Comparison of ENCODE assay signal across 1 cellular context in the genomic region with DNA sequence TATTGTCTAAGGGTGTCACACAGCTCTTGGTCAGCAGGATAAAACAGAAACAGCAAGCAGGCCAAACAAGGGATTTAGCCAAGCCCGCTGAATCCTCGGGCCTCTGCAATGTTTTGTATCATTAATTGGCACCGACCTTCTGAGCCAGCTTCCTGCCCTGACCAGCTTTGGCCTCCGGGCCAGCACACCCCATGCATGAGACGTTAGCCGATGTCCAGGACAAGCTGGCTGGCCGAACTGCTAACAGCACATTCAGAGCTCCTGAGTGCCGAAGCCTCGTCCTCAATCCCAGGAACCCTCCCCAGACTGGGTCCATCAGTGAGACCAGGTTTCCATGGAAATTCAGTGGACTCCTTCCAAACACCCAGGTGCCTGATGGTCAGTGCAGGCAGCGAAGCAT.
TF ChIP-seq lines count a peak whose summit lies in the region.

No MANE protein-coding gene starts in this region.

TF ChIP-seq in GM23338, 12 proteins besides CTCF, POLR2A, EP300 and RAD21 (continued from another document):
- TF ChIP-seq, protein P1, sequence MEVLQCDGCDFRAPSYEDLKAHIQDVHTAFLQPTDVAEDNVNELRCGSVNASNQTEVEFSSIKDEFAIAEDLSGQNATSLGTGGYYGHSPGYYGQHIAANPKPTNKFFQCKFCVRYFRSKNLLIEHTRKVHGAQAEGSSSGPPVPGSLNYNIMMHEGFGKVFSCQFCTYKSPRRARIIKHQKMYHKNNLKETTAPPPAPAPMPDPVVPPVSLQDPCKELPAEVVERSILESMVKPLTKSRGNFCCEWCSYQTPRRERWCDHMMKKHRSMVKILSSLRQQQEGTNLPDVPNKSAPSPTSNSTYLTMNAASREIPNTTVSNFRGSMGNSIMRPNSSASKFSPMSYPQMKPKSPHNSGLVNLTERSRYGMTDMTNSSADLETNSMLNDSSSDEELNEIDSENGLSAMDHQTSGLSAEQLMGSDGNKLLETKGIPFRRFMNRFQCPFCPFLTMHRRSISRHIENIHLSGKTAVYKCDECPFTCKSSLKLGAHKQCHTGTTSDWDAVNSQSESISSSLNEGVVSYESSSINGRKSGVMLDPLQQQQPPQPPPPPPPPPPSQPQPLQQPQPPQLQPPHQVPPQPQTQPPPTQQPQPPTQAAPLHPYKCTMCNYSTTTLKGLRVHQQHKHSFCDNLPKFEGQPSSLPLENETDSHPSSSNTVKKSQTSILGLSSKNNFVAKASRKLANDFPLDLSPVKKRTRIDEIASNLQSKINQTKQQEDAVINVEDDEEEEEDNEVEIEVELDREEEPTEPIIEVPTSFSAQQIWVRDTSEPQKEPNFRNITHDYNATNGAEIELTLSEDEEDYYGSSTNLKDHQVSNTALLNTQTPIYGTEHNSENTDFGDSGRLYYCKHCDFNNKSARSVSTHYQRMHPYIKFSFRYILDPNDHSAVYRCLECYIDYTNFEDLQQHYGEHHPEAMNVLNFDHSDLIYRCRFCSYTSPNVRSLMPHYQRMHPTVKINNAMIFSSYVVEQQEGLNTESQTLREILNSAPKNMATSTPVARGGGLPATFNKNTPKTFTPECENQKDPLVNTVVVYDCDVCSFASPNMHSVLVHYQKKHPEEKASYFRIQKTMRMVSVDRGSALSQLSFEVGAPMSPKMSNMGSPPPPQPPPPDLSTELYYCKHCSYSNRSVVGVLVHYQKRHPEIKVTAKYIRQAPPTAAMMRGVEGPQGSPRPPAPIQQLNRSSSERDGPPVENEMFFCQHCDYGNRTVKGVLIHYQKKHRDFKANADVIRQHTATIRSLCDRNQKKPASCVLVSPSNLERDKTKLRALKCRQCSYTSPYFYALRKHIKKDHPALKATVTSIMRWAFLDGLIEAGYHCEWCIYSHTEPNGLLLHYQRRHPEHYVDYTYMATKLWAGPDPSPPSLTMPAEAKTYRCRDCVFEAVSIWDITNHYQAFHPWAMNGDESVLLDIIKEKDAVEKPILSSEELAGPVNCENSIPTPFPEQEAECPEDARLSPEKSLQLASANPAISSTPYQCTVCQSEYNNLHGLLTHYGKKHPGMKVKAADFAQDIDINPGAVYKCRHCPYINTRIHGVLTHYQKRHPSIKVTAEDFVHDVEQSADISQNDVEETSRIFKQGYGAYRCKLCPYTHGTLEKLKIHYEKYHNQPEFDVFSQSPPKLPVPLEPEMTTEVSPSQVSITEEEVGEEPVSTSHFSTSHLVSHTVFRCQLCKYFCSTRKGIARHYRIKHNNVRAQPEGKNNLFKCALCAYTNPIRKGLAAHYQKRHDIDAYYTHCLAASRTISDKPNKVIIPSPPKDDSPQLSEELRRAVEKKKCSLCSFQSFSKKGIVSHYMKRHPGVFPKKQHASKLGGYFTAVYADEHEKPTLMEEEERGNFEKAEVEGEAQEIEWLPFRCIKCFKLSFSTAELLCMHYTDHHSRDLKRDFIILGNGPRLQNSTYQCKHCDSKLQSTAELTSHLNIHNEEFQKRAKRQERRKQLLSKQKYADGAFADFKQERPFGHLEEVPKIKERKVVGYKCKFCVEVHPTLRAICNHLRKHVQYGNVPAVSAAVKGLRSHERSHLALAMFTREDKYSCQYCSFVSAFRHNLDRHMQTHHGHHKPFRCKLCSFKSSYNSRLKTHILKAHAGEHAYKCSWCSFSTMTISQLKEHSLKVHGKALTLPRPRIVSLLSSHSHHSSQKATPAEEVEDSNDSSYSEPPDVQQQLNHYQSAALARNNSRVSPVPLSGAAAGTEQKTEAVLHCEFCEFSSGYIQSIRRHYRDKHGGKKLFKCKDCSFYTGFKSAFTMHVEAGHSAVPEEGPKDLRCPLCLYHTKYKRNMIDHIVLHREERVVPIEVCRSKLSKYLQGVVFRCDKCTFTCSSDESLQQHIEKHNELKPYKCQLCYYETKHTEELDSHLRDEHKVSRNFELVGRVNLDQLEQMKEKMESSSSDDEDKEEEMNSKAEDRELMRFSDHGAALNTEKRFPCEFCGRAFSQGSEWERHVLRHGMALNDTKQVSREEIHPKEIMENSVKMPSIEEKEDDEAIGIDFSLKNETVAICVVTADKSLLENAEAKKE (CRISPR knock-in tag; IDR thresholded peaks at IDR 0.05): no peak
- no peak for TF ChIP-seq STAT1 (IDR thresholded peaks at IDR 0.05; ENCODE audit: unreplicated experiment)
- TF ChIP-seq, protein P2, sequence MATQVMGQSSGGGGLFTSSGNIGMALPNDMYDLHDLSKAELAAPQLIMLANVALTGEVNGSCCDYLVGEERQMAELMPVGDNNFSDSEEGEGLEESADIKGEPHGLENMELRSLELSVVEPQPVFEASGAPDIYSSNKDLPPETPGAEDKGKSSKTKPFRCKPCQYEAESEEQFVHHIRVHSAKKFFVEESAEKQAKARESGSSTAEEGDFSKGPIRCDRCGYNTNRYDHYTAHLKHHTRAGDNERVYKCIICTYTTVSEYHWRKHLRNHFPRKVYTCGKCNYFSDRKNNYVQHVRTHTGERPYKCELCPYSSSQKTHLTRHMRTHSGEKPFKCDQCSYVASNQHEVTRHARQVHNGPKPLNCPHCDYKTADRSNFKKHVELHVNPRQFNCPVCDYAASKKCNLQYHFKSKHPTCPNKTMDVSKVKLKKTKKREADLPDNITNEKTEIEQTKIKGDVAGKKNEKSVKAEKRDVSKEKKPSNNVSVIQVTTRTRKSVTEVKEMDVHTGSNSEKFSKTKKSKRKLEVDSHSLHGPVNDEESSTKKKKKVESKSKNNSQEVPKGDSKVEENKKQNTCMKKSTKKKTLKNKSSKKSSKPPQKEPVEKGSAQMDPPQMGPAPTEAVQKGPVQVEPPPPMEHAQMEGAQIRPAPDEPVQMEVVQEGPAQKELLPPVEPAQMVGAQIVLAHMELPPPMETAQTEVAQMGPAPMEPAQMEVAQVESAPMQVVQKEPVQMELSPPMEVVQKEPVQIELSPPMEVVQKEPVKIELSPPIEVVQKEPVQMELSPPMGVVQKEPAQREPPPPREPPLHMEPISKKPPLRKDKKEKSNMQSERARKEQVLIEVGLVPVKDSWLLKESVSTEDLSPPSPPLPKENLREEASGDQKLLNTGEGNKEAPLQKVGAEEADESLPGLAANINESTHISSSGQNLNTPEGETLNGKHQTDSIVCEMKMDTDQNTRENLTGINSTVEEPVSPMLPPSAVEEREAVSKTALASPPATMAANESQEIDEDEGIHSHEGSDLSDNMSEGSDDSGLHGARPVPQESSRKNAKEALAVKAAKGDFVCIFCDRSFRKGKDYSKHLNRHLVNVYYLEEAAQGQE (IDR thresholded peaks at IDR 0.05; ENCODE audit: unreplicated experiment): no peak
